In genomic region chr11:119704849-119705248, GRCh38 we compare ENCODE assay signal across 1 cellular context.
TF ChIP-seq lines count a peak whose summit lies in the region.

No MANE protein-coding gene starts in this region.

TF ChIP-seq in WTC11, 78 proteins besides CTCF, POLR2A, EP300 and RAD21 (continued from another document):
- TF ChIP-seq ATF2 (CRISPR knock-in tag; IDR thresholded peaks at IDR 0.05; ENCODE audit: borderline replicate concordance, low read depth) = no peak
TF ChIP-seq in WTC11: peak in this region for 0.
